ENCODE assay signal across 26 cellular contexts in the genomic region with DNA sequence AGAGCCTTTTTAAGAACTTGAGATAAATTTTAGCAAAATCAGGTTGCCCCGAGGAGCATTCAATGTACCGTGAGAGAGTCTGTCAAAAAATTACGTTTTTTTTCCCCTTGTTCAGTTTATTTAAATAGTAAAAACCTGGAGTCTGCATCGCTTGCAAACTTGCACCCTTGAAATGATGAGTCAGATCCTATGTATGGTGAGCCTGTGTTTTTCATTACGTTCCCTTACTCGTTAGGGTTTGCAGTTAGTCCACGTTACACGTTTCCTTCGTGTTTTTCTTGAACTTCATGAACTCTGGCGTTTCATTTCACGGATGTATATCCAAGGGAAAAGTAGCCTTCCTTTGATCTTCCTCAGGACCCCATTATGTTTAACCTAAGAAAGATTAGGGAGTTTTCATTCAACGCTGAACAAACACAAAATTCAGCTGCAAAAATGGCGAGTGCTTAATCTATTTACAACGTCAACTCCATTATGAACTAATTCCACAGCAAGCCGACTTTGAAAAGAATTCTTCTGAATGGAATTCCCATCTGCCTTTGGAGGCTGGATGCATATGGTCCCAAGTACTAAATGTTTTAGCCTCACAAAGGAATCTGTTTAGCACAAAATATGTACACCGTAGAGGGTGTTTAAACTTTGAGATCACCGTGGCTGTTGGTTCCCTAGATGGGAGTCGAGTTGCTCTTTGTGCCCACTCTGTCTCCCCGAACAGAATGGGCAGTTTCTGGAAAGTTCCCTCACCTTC.
DNase-seq lines count a peak whose midpoint lies in the region; ATAC-seq and TF ChIP-seq lines count a peak whose summit lies in the region.
"Had no signal": no experiment of that assay in that cellular context is flagged by ENCODE, and none has a peak within 500 bp of the region (broad histone marks: within the 10 kb centered on the region; RNA-seq: fewer than 3 reads in every experiment).

No MANE protein-coding gene starts in this region.

- H3K27me3 Mint-ChIP-seq in H9 (ENCODE audit: low read depth) = no peaks in the 10 kb centered on the region
- peaks cover 0 to 2% (median 0%) of the 10 kb centered on the region in 5 donors for H3K27me3 Mint-ChIP-seq in naive thymus-derived CD8-positive, alpha-beta T cell
- H3K27me3 Mint-ChIP-seq: activated CD8-positive, alpha-beta T cell treated with anti-CD3 and anti-CD28 coated beads for 36 hours had no signal

- no peak overlapping the region for H2BK120ac ChIP-seq in H9 (ENCODE audit: low read depth, low read length, poor library complexity, severe bottlenecking)

- no peaks in the 10 kb centered on the region for H3K9me2 ChIP-seq in hepatocyte (replicated peaks; ENCODE audit: insufficient read depth)

- H2BK12ac ChIP-seq in H9 (ENCODE audit: insufficient read length, low read depth, low read length) = no peak overlapping the region

- no peak overlapping the region for H3K4me3 ChIP-seq in hepatocyte
- peak overlapping the region; percentile 20 for H3K4me3 ChIP-seq in thoracic aorta
- no peak overlapping the region for H3K4me3 ChIP-seq in coronary artery
- H3K4me3 ChIP-seq: lower lobe of right lung, testis had no signal

- no peak overlapping the region for H3K4ac ChIP-seq in H9 (ENCODE audit: low read depth, low read length)

- no peak overlapping the region for H3K4me3 Mint-ChIP-seq in H9
- H3K4me3 Mint-ChIP-seq in naive thymus-derived CD8-positive, alpha-beta T cell = no peak overlapping the region
- H3K4me3 Mint-ChIP-seq: activated CD8-positive, alpha-beta T cell treated with anti-CD3 and anti-CD28 coated beads for 36 hours; CD8-positive, alpha-beta memory T cell; effector memory CD8-positive, alpha-beta T cell; stimulated activated effector memory CD8-positive, alpha-beta T cell treated with anti-CD3 and anti-CD28 coated beads, Interleukin-12 subunit alpha, Interleukin-12 subunit beta, amount 100 ng/mL, for 72 hours had no signal

- no peaks in the 10 kb centered on the region for H3K23me2 ChIP-seq in H9 (ENCODE audit: insufficient read length, low read depth, low read length, poor library complexity, severe bottlenecking)

- peak overlapping the region; percentile 7 to 43 (median 30); a peak in 2 of 7 replicates for H3K27ac Mint-ChIP-seq in H9
- H3K27ac Mint-ChIP-seq in naive thymus-derived CD8-positive, alpha-beta T cell = no peak overlapping the region
- H3K27ac Mint-ChIP-seq: activated CD8-positive, alpha-beta T cell treated with anti-CD3 and anti-CD28 coated beads for 36 hours; CD8-positive, alpha-beta memory T cell; effector memory CD8-positive, alpha-beta T cell; stimulated activated effector memory CD8-positive, alpha-beta T cell treated with anti-CD3 and anti-CD28 coated beads, Interleukin-12 subunit alpha, Interleukin-12 subunit beta, amount 100 ng/mL, for 72 hours had no signal

- H3K9me3 ChIP-seq in H9 (ENCODE audit: control insufficient read depth, low read depth, low read length) (no peaks in the 10 kb centered on the region), hepatocyte (ENCODE audit: low read depth) (no peaks in the 10 kb centered on the region), thoracic aorta (no peaks in the 10 kb centered on the region)
- H3K9me3 ChIP-seq: lower lobe of right lung, sigmoid colon, testis had no signal

- WGBS in H9 (ENCODE audit: extremely low coverage, insufficient read length, low lambda C conversion rate) = no CpG with 5 or more reads among the region's 19 CpGs
- WGBS in hepatocyte (ENCODE audit: low lambda C conversion rate, missing lambda C conversion rate) = 37% methylated on average over 19 of the region's 19 CpGs

- no peak overlapping the region for H2BK5ac ChIP-seq in H9 (ENCODE audit: insufficient read length, low read length)

- no peaks in the 10 kb centered on the region for H3K27me3 ChIP-seq in H9 (ENCODE audit: insufficient read depth, low read length)
- H3K27me3 ChIP-seq in hepatocyte = no peaks in the 10 kb centered on the region
- no peaks in the 10 kb centered on the region for H3K27me3 ChIP-seq in thoracic aorta (replicated peaks; ENCODE audit: insufficient read depth)
- H3K27me3 ChIP-seq: sigmoid colon, testis had no signal

- DNase-seq in H9 (no peak), astrocyte of the hippocampus (ENCODE audit: low read depth, low spot score) (peak; percentile 27), hepatocyte (ENCODE audit: low spot score) (no peak), thoracic aorta (ENCODE audit: low spot score) (no peak), coronary artery (ENCODE audit: low spot score) (no peak), GM13977 (ENCODE audit: low spot score) (no peak)
- no peak for DNase-seq in naive thymus-derived CD8-positive, alpha-beta T cell
- DNase-seq: activated CD8-positive, alpha-beta T cell treated with anti-CD3 and anti-CD28 coated beads for 36 hours; activated naive CD4-positive, alpha-beta T cell treated with Interleukin-2 at 50 U/mL for 16 hours; activated T-cell treated with anti-CD3 and anti-CD28 coated beads, Interleukin-2, amount 50 U/mL, for 1 hour; aorta; CD8-positive, alpha-beta memory T cell; cerebellar nuclear complex; DMS79; effector memory CD8-positive, alpha-beta T cell; HCEC 1CT; kidney; lower lobe of right lung; NCI-H1092; NCI-H2107; NCI-H510A treated with DMSO at 0.1 percent for 48 hours; sigmoid colon; T-helper 9 cell; testis had no signal

- peaks cover 0 to 2% (median 2%) of the 10 kb centered on the region in 3 experiments; a peak in 2 of 7 replicates for H3K36me3 Mint-ChIP-seq in H9 (ENCODE audit: insufficient read depth in 1 of 3, low read depth in 3 of 3)
- no peaks in the 10 kb centered on the region for H3K36me3 Mint-ChIP-seq in naive thymus-derived CD8-positive, alpha-beta T cell
- H3K36me3 Mint-ChIP-seq: CD8-positive, alpha-beta memory T cell; stimulated activated effector memory CD8-positive, alpha-beta T cell treated with anti-CD3 and anti-CD28 coated beads, Interleukin-12 subunit alpha, Interleukin-12 subunit beta, amount 100 ng/mL, for 72 hours had no signal

- H3K27ac ChIP-seq in H9 (ENCODE audit: insufficient read length, low read depth, low read length) (no peak overlapping the region), hepatocyte (no peak overlapping the region), thoracic aorta (no peak overlapping the region), coronary artery (no peak overlapping the region)
- H3K27ac ChIP-seq: lower lobe of right lung, parathyroid adenoma, sigmoid colon, testis had no signal

- POLR2A ChIA-PET in naive thymus-derived CD8-positive, alpha-beta T cell (lab: Charles Lee) = no interaction called here

- no peak overlapping the region for H2AFZ ChIP-seq in H9 (ENCODE audit: low read length)
- peak overlapping the region; percentile 54 for H2AFZ ChIP-seq in hepatocyte
- H2AFZ ChIP-seq: parathyroid adenoma had no signal

- H4K8ac ChIP-seq in H9 (replicated peaks; ENCODE audit: insufficient read length, low read depth, low read length) = no peak overlapping the region

- H4K20me1 ChIP-seq in H9 (ENCODE audit: control insufficient read depth, insufficient read depth, insufficient read length) = no peaks in the 10 kb centered on the region
- no peaks in the 10 kb centered on the region for H4K20me1 ChIP-seq in hepatocyte (ENCODE audit: insufficient read depth, poor library complexity, severe bottlenecking)

- no peak overlapping the region for H3K56ac ChIP-seq in H9 (ENCODE audit: insufficient read length, low read depth, low read length)

- H3K9ac ChIP-seq in H9 (ENCODE audit: extremely low read depth, insufficient read length, low read length) = no peak overlapping the region
- H3K9ac ChIP-seq: parathyroid adenoma had no signal

- H2AK5ac ChIP-seq in H9 (ENCODE audit: insufficient read length, low read length) = no peak overlapping the region

- TF ChIP-seq CTCF in H9 (conservative IDR thresholded peaks at IDR 0.05) (no peak), hepatocyte (IDR thresholded peaks at IDR 0.05; ENCODE audit: poor library complexity) (no peak), thoracic aorta (IDR thresholded peaks at IDR 0.05) (no peak), coronary artery (IDR thresholded peaks at IDR 0.05) (no peak), GM13977 (IDR thresholded peaks at IDR 0.05; ENCODE audit: extremely low read depth, insufficient read depth, missing control alignments) (no peak)

- no peaks in the 10 kb centered on the region for H3K79me1 ChIP-seq in H9 (ENCODE audit: insufficient read depth, low read depth, low read length, poor library complexity, severe bottlenecking)

- no peak overlapping the region for H2BK15ac ChIP-seq in H9 (ENCODE audit: low read depth, low read length)

- no peak overlapping the region for H2BK20ac ChIP-seq in H9 (ENCODE audit: low read depth, low read length, poor library complexity, severe bottlenecking)

- no peak overlapping the region for H3K4me2 ChIP-seq in H9 (ENCODE audit: insufficient read depth, insufficient read length, low read length)
- peak overlapping the region; percentile 59 for H3K4me2 ChIP-seq in hepatocyte

- no peaks in the 10 kb centered on the region; a peak in 3 of 5 replicates for H3K9me3 Mint-ChIP-seq in H9
- no peaks in the 10 kb centered on the region for H3K9me3 Mint-ChIP-seq in naive thymus-derived CD8-positive, alpha-beta T cell
- H3K9me3 Mint-ChIP-seq: activated CD8-positive, alpha-beta T cell treated with anti-CD3 and anti-CD28 coated beads for 36 hours; CD8-positive, alpha-beta memory T cell; effector memory CD8-positive, alpha-beta T cell; stimulated activated effector memory CD8-positive, alpha-beta T cell treated with anti-CD3 and anti-CD28 coated beads, Interleukin-12 subunit alpha, Interleukin-12 subunit beta, amount 100 ng/mL, for 72 hours had no signal

- ATAC-seq in thoracic aorta (ENCODE audit: insufficient number of reproducible peaks, low FRiP score, low read depth) = no peak
- no peak for ATAC-seq in naive thymus-derived CD8-positive, alpha-beta T cell
- ATAC-seq: activated CD8-positive, alpha-beta T cell treated with anti-CD3 and anti-CD28 coated beads for 36 hours; effector memory CD8-positive, alpha-beta T cell; lower lobe of right lung; stimulated activated effector memory CD8-positive, alpha-beta T cell treated with anti-CD3 and anti-CD28 coated beads, Interleukin-12 subunit alpha, Interleukin-12 subunit beta, amount 100 ng/mL, for 72 hours had no signal

- H3T11ph ChIP-seq in H9 (ENCODE audit: low read length) = no peak overlapping the region

- H3K23ac ChIP-seq in H9 (ENCODE audit: insufficient read length, low read depth, low read length) = no peak overlapping the region

- no peak overlapping the region for H3K14ac ChIP-seq in H9 (ENCODE audit: insufficient read depth, low read length)

- in situ Hi-C loops in GM13977 (cut with MboI; ENCODE audit: low pct_unique_long_range_greater_than_20kb, low sequenced_read_pairs, unreplicated experiment) = loop anchor here (25.0 kb wide), 1 partner anchor 212 kb away; no protein-coding TSS in a partner anchor

- H4K5ac ChIP-seq in H9 (ENCODE audit: insufficient read length, low read depth, low read length) = no peak overlapping the region

- H3K79me2 ChIP-seq in H9 (ENCODE audit: insufficient read depth, low read length) (no peaks in the 10 kb centered on the region), hepatocyte (no peaks in the 10 kb centered on the region)
- H3K79me2 ChIP-seq: parathyroid adenoma had no signal

- H3K36me3 ChIP-seq in hepatocyte (replicated peaks; ENCODE audit: insufficient read depth, low read depth) (no peaks in the 10 kb centered on the region), thoracic aorta (no peaks in the 10 kb centered on the region)
- H3K36me3 ChIP-seq: lower lobe of right lung had no signal

- H3K4me1 Mint-ChIP-seq in H9 = peaks cover 23 to 27% of the 10 kb centered on the region in 2 experiments
- no peaks in the 10 kb centered on the region for H3K4me1 Mint-ChIP-seq in naive thymus-derived CD8-positive, alpha-beta T cell
- H3K4me1 Mint-ChIP-seq: CD8-positive, alpha-beta memory T cell; stimulated activated effector memory CD8-positive, alpha-beta T cell treated with anti-CD3 and anti-CD28 coated beads, Interleukin-12 subunit alpha, Interleukin-12 subunit beta, amount 100 ng/mL, for 72 hours had no signal

- H3K4me1 ChIP-seq in H9 (ENCODE audit: insufficient read depth, low read length) (peaks cover 7% of the 10 kb centered on the region; the same call in 1 of the 2 replicates), hepatocyte (ENCODE audit: insufficient read depth) (peaks cover 6% of the 10 kb centered on the region), thoracic aorta (ENCODE audit: control insufficient read depth in 1 of 2, low read depth in 2 of 2) (no peaks in the 10 kb centered on the region)
- H3K4me1 ChIP-seq: lower lobe of right lung, parathyroid adenoma, testis had no signal

- H4K91ac ChIP-seq in H9 (ENCODE audit: insufficient read length, low read depth, low read length) = no peak overlapping the region

- H3K18ac ChIP-seq in H9 (ENCODE audit: insufficient read length, low read depth, low read length) = peak overlapping the region; percentile 21

Comparison
In these comparisons a context has a peak if more than half of its experiments do, and no peak if none do; other contexts are left out.
1. H3K27ac Mint-ChIP-seq: peak in H9 (3 of 3); none in naive thymus-derived CD8-positive, alpha-beta T cell (0 of 10).